7 cellular contexts compared by ENCODE assay signal in genomic region chr10:102230861-102231356, GRCh38. TPM values are rescaled to one million over a fixed set of nuclear protein-coding genes. Genes with fewer than 3 reads are reported as not detected.
A peak's percentile ranks its signal among the peaks of the same experiment; 100 is the strongest.
DNase-seq lines count a peak whose midpoint lies in the region; ATAC-seq and TF ChIP-seq lines count a peak whose summit lies in the region.

No MANE protein-coding gene starts in this region.

- no peaks in the 10 kb centered on the region for H3K36me3 ChIP-seq in GM23248 (ENCODE audit: low read depth)
- H3K36me3 ChIP-seq in SK-N-SH (replicated peaks in 1 of 2; ENCODE audit: control insufficient read depth in 1 of 2, insufficient read depth in 2 of 2, low read length in 1 of 2), result no peaks in the 10 kb centered on the region
- no peaks in the 10 kb centered on the region for H3K36me3 ChIP-seq in brain microvascular endothelial cell (replicated peaks)

- CTCF ChIA-PET in SK-N-SH (lab: Yijun Ruan, JAX), result interaction anchor here (0.9 to 23.6 kb wide), 44 partner anchors 9 to 353 kb away, joined by 3 to 824 read pairs (median 12); partner anchors contain the start of genes FBXL15, GBF1, NFKB2 and NOLC1

- TF ChIP-seq CTCF in SK-N-SH (IDR thresholded peaks at IDR 0.05), result peak; percentile 31
- peak; percentile 49 for TF ChIP-seq CTCF in brain microvascular endothelial cell (IDR thresholded peaks at IDR 0.05; ENCODE audit: low read depth, low read length, missing control alignments)

- H3K9me3 ChIP-seq in GM23248 (ENCODE audit: low read depth) (no peaks in the 10 kb centered on the region), SK-N-SH (no peaks in the 10 kb centered on the region)

- no peaks in the 10 kb centered on the region for H3K27me3 ChIP-seq in GM23248 (replicated peaks; ENCODE audit: insufficient read depth)
- H3K27me3 ChIP-seq in SK-N-SH (ENCODE audit: insufficient read depth), result peaks cover 17% of the 10 kb centered on the region; the same call in 1 of the 2 replicates
- H3K27me3 ChIP-seq in brain microvascular endothelial cell (replicated peaks), result peaks cover 4% of the 10 kb centered on the region

- H4K20me1 ChIP-seq in GM23248 (ENCODE audit: insufficient read depth) (no peaks in the 10 kb centered on the region), SK-N-SH (ENCODE audit: insufficient read depth) (no peaks in the 10 kb centered on the region)

- no peak for ATAC-seq in GM19397 (IDR thresholded peaks at IDR 0.05; ENCODE audit: unreplicated experiment)

- H3K4me2 ChIP-seq in GM23248 (ENCODE audit: unreplicated experiment) (peak overlapping the region; percentile 86), SK-N-SH (peak overlapping the region; percentile 89)

- TF ChIP-seq RAD21 in SK-N-SH (IDR thresholded peaks at IDR 0.05; ENCODE audit: low read length), result peak; percentile 33; the same call in 1 of the 2 replicates

- 1% methylated on average over 36 to 37 of the region's 52 CpGs for WGBS in GM23248 (ENCODE audit: low coverage in 1 of 2, low lambda C conversion rate in 2 of 2, missing lambda C conversion rate in 2 of 2), 2 experiments
- 1% methylated on average over 31 of the region's 52 CpGs for WGBS in SK-N-SH (ENCODE audit: low lambda C conversion rate)

- H3K4me1 ChIP-seq in GM23248 (ENCODE audit: insufficient read depth) (peaks cover 8% of the 10 kb centered on the region), SK-N-SH (ENCODE audit: control insufficient read depth in 1 of 2, insufficient read depth in 2 of 2, low read depth in 1 of 2, low read length in 1 of 2) (peaks cover 0 to 17% of the 10 kb centered on the region in 2 experiments; a peak in 1 of 4 replicates)

- in situ Hi-C loops in GM23248 (cut with MboI) (no loop called here), brain microvascular endothelial cell (cut with HindIII; ENCODE audit: low pct_ligation_motif_present, low sequenced_read_pairs) (no loop called here)

- peak overlapping the region; percentile 29 for H3K9ac ChIP-seq in GM23248
- H3K9ac ChIP-seq in SK-N-SH, result no peak overlapping the region

- peak overlapping the region; percentile 65 for H3K4me3 ChIP-seq in GM23248
- H3K4me3 ChIP-seq in SK-N-SH (ENCODE audit: low read depth in 2 of 2, low read length in 1 of 2), result peak overlapping the region; percentile 42 to 46
- H3K4me3 ChIP-seq in brain microvascular endothelial cell (ENCODE audit: low read depth, low read length), result peak overlapping the region; percentile 47

- no peak for TF ChIP-seq EP300 in SK-N-SH (IDR thresholded peaks at IDR 0.05; ENCODE audit: borderline replicate concordance in 1 of 2, low read depth in 1 of 2, low read length in 1 of 2)

- POLR2A ChIA-PET in SK-N-SH (lab: Yijun Ruan, JAX), result interaction anchor here (1.5 kb wide), 1 partner anchor 121 kb away, joined by 6 read pairs; no protein-coding TSS in a partner anchor

- no peaks in the 10 kb centered on the region for H3K9me2 ChIP-seq in GM23248 (ENCODE audit: insufficient read depth)
- no peaks in the 10 kb centered on the region for H3K9me2 ChIP-seq in SK-N-SH

- H3F3A ChIP-seq in GM23248 (ENCODE audit: insufficient read depth) (peaks cover 6% of the 10 kb centered on the region; the same call in 1 of the 2 replicates), SK-N-SH (replicated peaks; ENCODE audit: insufficient read depth) (peaks cover 6% of the 10 kb centered on the region)

- H2AFZ ChIP-seq in GM23248 (peak overlapping the region; percentile 67), SK-N-SH (ENCODE audit: low read depth) (peak overlapping the region; percentile 89; the same call in 1 of the 2 replicates)

- H3K27ac ChIP-seq in GM23248, result no peak overlapping the region
- no peak overlapping the region for H3K27ac ChIP-seq in SK-N-SH (ENCODE audit: low read depth in 2 of 2, low read length in 1 of 2)
- H3K27ac ChIP-seq in brain microvascular endothelial cell, result no peak overlapping the region

- no peaks in the 10 kb centered on the region for H3K79me2 ChIP-seq in GM23248 (ENCODE audit: insufficient read depth)
- no peaks in the 10 kb centered on the region for H3K79me2 ChIP-seq in SK-N-SH (ENCODE audit: insufficient read depth)

- DNase-seq in GM23248 (peak; percentile 59), SK-N-SH (peak; percentile 74), brain microvascular endothelial cell (no peak), kidney tubule cell (ENCODE audit: low spot score) (peak; percentile 62), GF-D8 (lab: John Stamatoyannopoulos, UW) (no peak)
- peak; percentile 24 to 41 for DNase-seq in stimulated activated CD4-positive, alpha-beta T cell treated with anti-CD3 and anti-CD28 coated beads, Interleukin-4, amount 100 ng/mL, for 4 hours

TF ChIP-seq in SK-N-SH, 30 proteins besides CTCF, POLR2A, EP300 and RAD21:
- TF ChIP-seq, protein P1, sequence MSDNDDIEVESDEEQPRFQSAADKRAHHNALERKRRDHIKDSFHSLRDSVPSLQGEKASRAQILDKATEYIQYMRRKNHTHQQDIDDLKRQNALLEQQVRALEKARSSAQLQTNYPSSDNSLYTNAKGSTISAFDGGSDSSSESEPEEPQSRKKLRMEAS (IDR thresholded peaks at IDR 0.05; ENCODE audit: low read depth), result peak; percentile 19; the same call in 1 of the 2 replicates
- no peak for TF ChIP-seq REST (IDR thresholded peaks at IDR 0.05; ENCODE audit: low read depth, low read length)

RNA-seq across cellular contexts. Expression of gene ELOVL3, which starts 4.8 kb away (rescaled TPM):
- total RNA-seq in GM23248 (2014; rRNA removed; shearing (Covaris generic)), result 1.9 TPM in 1 of 2 replicates, not detected in the other
- polyA plus RNA-seq in GM23248 (2016; fragmentation: Nextera tagmentation; extraction: Ambion mirVana) (1.4 and 1.9 TPM in 2 replicates), SK-N-SH (2012; rRNA removed) (0.25 and 0.29 TPM in 2 replicates)
- 0.09 and 0.17 TPM in 2 replicates for polyA plus RNA-seq in SK-N-SH (2012; cell fraction: cytosol; rRNA removed)
- polyA plus RNA-seq in SK-N-SH (2012; cell fraction: nucleus; rRNA removed), result 0.05 and 0.13 TPM in 2 replicates

RNA-seq across cellular contexts. Expression of gene PITX3, which starts 10.4 kb away (rescaled TPM):
- total RNA-seq in GM23248 (2014; rRNA removed; shearing (Covaris generic)), result not detected in 2 replicates
- not detected in 2 replicates for polyA plus RNA-seq in GM23248 (2016; fragmentation: Nextera tagmentation; extraction: Ambion mirVana)
- not detected in 2 replicates for polyA plus RNA-seq in SK-N-SH (2012; rRNA removed)
- polyA plus RNA-seq in SK-N-SH (2012; cell fraction: cytosol; rRNA removed), result not detected in 2 replicates
- 0.05 TPM in 1 of 2 replicates, not detected in the other for polyA plus RNA-seq in SK-N-SH (2012; cell fraction: nucleus; rRNA removed)

RNA-seq across cellular contexts. Expression of gene GBF1, which starts 14.4 kb away (rescaled TPM):
- 43.9 and 48.7 TPM in 2 replicates for total RNA-seq in GM23248 (2014; rRNA removed; shearing (Covaris generic))
- polyA plus RNA-seq in GM23248 (2016; fragmentation: Nextera tagmentation; extraction: Ambion mirVana) (28.1 and 29.8 TPM in 2 replicates), SK-N-SH (2012; rRNA removed) (11.4 and 12.3 TPM in 2 replicates)
- polyA plus RNA-seq in SK-N-SH (2012; cell fraction: cytosol; rRNA removed), result 6.0 and 7.7 TPM in 2 replicates
- polyA plus RNA-seq in SK-N-SH (2012; cell fraction: nucleus; rRNA removed), result 34.4 and 36.9 TPM in 2 replicates

Comparison
In these comparisons a context has a peak if more than half of its experiments do, and no peak if none do; other contexts are left out.
1. DNase-seq: peak in GM23248 (single experiment), SK-N-SH (single experiment), kidney tubule cell (single experiment) and stimulated activated CD4-positive, alpha-beta T cell treated with anti-CD3 and anti-CD28 coated beads, Interleukin-4, amount 100 ng/mL, for 4 hours (2 of 2); none in brain microvascular endothelial cell (single experiment) and GF-D8 (single experiment).
2. Peak in every context shown above with its lines, with median percentiles within 50 percentile points of each other: H3K4me3 ChIP-seq.